Comparison of ENCODE assay signal across 8 cellular contexts in the genomic region with DNA sequence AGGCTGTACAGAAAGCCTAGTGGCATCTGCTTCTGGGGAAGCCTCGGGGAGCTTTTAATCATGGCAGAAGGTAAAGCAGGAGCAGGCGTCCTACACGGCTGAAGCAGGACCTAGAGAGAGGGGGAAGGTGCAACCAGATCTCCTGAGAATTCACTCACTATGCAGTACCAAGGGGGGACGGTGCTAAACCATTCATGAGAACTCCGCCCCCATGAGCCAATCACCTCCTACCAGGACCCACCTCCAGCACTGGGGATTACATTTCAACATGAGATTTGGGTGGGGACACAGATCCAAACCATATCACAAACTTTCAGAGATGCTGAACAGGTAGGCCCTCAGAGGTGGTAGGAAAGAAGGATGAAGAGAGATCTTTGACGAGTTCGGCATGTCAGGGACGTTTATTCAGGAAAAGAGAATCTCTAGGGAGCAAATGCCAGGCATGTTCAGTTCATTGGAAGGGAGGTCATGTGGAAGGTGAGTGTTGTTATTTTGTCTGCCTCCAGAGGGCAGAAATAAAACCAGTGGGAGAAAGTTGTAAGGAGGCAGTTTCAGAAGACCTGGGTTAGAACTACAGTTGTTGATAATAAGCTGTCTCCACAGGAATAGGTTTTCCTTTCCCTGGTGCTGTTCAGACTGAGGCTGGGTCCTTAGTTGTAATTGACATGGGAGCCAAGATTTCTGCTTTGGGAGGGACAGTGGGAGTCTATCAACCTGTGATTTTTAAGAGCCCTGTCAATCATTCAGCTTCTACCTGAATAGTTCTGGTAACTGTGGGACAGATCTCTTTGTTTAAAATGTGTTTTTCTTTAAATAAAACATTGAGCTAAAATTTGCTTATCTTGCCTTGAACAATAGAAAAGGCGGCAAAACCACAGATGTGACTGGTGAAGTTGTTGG. TPM values are rescaled to one million over a fixed set of nuclear protein-coding genes. Genes with fewer than 3 reads are reported as not detected.
A peak's percentile ranks its signal among the peaks of the same experiment; 100 is the strongest.
DNase-seq lines count a peak whose midpoint lies in the region; ATAC-seq and TF ChIP-seq lines count a peak whose summit lies in the region.

No MANE protein-coding gene starts in this region.

- no peak overlapping the region for H3K27ac ChIP-seq in neural cell (ENCODE audit: low read length)

- no peaks in the 10 kb centered on the region for H3K9me3 ChIP-seq in neural cell (ENCODE audit: low read length)

- H3K4me3 ChIP-seq in neural cell (ENCODE audit: low read length), result no peak overlapping the region
- no peak overlapping the region for H3K4me3 ChIP-seq in lower leg skin (ENCODE audit: low read depth, poor library complexity, severe bottlenecking)

- no peaks in the 10 kb centered on the region for H3K9me2 ChIP-seq in neural cell (ENCODE audit: insufficient read depth, low read length)

- ATAC-seq in GM18861 (IDR thresholded peaks at IDR 0.05; ENCODE audit: unreplicated experiment), result no peak

- no peaks in the 10 kb centered on the region for H3K36me3 ChIP-seq in neural cell (ENCODE audit: insufficient read depth, low read length)

- TF ChIP-seq CTCF in neural cell (IDR thresholded peaks at IDR 0.05; ENCODE audit: poor library complexity, severe bottlenecking), result no peak
- TF ChIP-seq CTCF in lower leg skin (IDR thresholded peaks at IDR 0.05), result peak in 1 of 3 donors; percentile 8

- no peaks in the 10 kb centered on the region for H4K20me1 ChIP-seq in neural cell (ENCODE audit: insufficient read depth)

- no peaks in the 10 kb centered on the region for H3F3A ChIP-seq in neural cell (ENCODE audit: insufficient read depth, low read length, poor library complexity, severe bottlenecking)

- no peak for TF ChIP-seq RAD21 in neural cell (conservative IDR thresholded peaks at IDR 0.05)

- H3K4me2 ChIP-seq in neural cell (ENCODE audit: low read length), result no peak overlapping the region

- DNase-seq in stimulated activated CD4-positive, alpha-beta T cell treated with anti-CD3 and anti-CD28 coated beads, Interleukin-15, amount 100 ng/mL, for 24 hours, result peak; percentile 10
- no peak for DNase-seq in stimulated activated CD4-positive, alpha-beta T cell treated with anti-CD3 and anti-CD28 coated beads, Interleukin-1b, Interleukin-23, amount 100 ng/mL, for 48 hours
- DNase-seq in NCI-H1694 (lab: John Stamatoyannopoulos, UW), result peak; percentile 30
- peak; percentile 60 for DNase-seq in dermis blood vessel endothelial cell
- no peak for DNase-seq in activated CD4-positive, alpha-beta T cell treated with anti-CD3 and anti-CD28 coated beads for 48 hours
- DNase-seq in lower leg skin (ENCODE audit: low spot score in 2 of 2), result no peak

- intact Hi-C loops in lower leg skin (cut with DNase I; ENCODE audit: low total_unique reads), result no loop called here

- no peak overlapping the region for H3K9ac ChIP-seq in neural cell (ENCODE audit: low read length)

- TF ChIP-seq POLR2A in lower leg skin (IDR thresholded peaks at IDR 0.05), result no peak

- no peak overlapping the region for H2AFZ ChIP-seq in neural cell (ENCODE audit: low read depth, low read length)

- 82 to 87% methylated on average over 9 of the region's 9 CpGs for WGBS in lower leg skin, 2 donors

- no peaks in the 10 kb centered on the region for H3K27me3 ChIP-seq in neural cell (ENCODE audit: insufficient read depth, low read depth, low read length)

- TF ChIP-seq EP300 in neural cell (conservative IDR thresholded peaks at IDR 0.05; ENCODE audit: poor library complexity, severe bottlenecking), result no peak

- peaks cover 4% of the 10 kb centered on the region for H3K79me2 ChIP-seq in neural cell (replicated peaks; ENCODE audit: insufficient read depth, low read length)

TF ChIP-seq in neural cell, 6 proteins besides CTCF, POLR2A, EP300 and RAD21:
- no peak for TF ChIP-seq MXI1 (conservative IDR thresholded peaks at IDR 0.05; ENCODE audit: poor library complexity, severe bottlenecking)
- TF ChIP-seq SMC3 (conservative IDR thresholded peaks at IDR 0.05; ENCODE audit: poor library complexity), result peak; percentile 22

RNA-seq across cellular contexts. Expression of gene FNDC3B, which starts 4.3 kb away (rescaled TPM):
- total RNA-seq in dermis blood vessel endothelial cell, result 126 and 138 TPM in 2 replicates
- polyA plus RNA-seq in neural cell, result 4.2 and 4.9 TPM in 2 replicates
- 19.7 and 24.1 TPM in 2 replicates for polyA minus RNA-seq in neural cell
- 10 to 100 TPM; 22.9 to 39.3 (median 23.2) TPM for total RNA-seq in lower leg skin

Comparison
In these comparisons a context has a peak if more than half of its experiments do, and no peak if none do; other contexts are left out.
1. DNase-seq: peak in stimulated activated CD4-positive, alpha-beta T cell treated with anti-CD3 and anti-CD28 coated beads, Interleukin-15, amount 100 ng/mL, for 24 hours (single experiment), NCI-H1694 (single experiment) and dermis blood vessel endothelial cell (single experiment); none in stimulated activated CD4-positive, alpha-beta T cell treated with anti-CD3 and anti-CD28 coated beads, Interleukin-1b, Interleukin-23, amount 100 ng/mL, for 48 hours (single experiment), activated CD4-positive, alpha-beta T cell treated with anti-CD3 and anti-CD28 coated beads for 48 hours (single experiment) and lower leg skin (0 of 2).